1 cellular context compared by ENCODE assay signal in genomic region chr16:12803203-12804093, GRCh38.
TF ChIP-seq lines count a peak whose summit lies in the region.

Gene CPPED1 (minus strand): TSS chr16:12803887. CDS start chr16:12803776, 111 bp downstream.

TF ChIP-seq in HepG2, 621 proteins besides CTCF, POLR2A, EP300 and RAD21 (continued from another document and continues in another):
- TF ChIP-seq ZNF557 (CRISPR knock-in tag; IDR thresholded peaks at IDR 0.05) (no peak; the same call in 1 of the 2 replicates), ATAD3A (CRISPR knock-in tag; IDR thresholded peaks at IDR 0.05) (peak; percentile 47; the same call in 1 of the 2 replicates), EHMT2 (IDR thresholded peaks at IDR 0.05; ENCODE audit: borderline replicate concordance, low read depth, low read length) (peak; percentile 95; the same call in 1 of the 2 replicates), THAP7 (CRISPR knock-in tag; IDR thresholded peaks at IDR 0.05) (peak; percentile 95), ZNF503 (CRISPR knock-in tag; IDR thresholded peaks at IDR 0.05) (peak; percentile 91), TAF15 (IDR thresholded peaks at IDR 0.05; ENCODE audit: low read depth, low read length, poor library complexity, severe bottlenecking) (peak; percentile 99), ELK4 (CRISPR knock-in tag; IDR thresholded peaks at IDR 0.05; ENCODE audit: borderline replicate concordance) (no peak), ZNF484 (CRISPR knock-in tag; IDR thresholded peaks at IDR 0.05; ENCODE audit: borderline replicate concordance, low read depth) (no peak), MEF2D (CRISPR knock-in tag; IDR thresholded peaks at IDR 0.05) (peak; percentile 98), ATF5 (CRISPR knock-in tag; IDR thresholded peaks at IDR 0.05; ENCODE audit: low read depth) (peak; percentile 8; the same call in 1 of the 2 replicates), ISX (CRISPR knock-in tag; conservative IDR thresholded peaks at IDR 0.05) (no peak; the same call in 1 of the 2 replicates), ZBTB33 (CRISPR knock-in tag; IDR thresholded peaks at IDR 0.05) (peak; percentile 82), NBN (conservative IDR thresholded peaks at IDR 0.05) (no peak), AFF4 (CRISPR knock-in tag; IDR thresholded peaks at IDR 0.05) (peak; percentile 93), E2F5 (CRISPR knock-in tag; conservative IDR thresholded peaks at IDR 0.05) (peak; percentile 60; the same call in 1 of the 2 replicates), ZFP37 (CRISPR knock-in tag; IDR thresholded peaks at IDR 0.05; ENCODE audit: borderline replicate concordance) (peak; percentile 63; the same call in 1 of the 2 replicates), GMEB1 (CRISPR knock-in tag; IDR thresholded peaks at IDR 0.05; ENCODE audit: borderline replicate concordance) (peak; percentile 77), ZBTB7A (CRISPR knock-in tag; IDR thresholded peaks at IDR 0.05) (peak; percentile 95), ZNF800 (CRISPR knock-in tag; IDR thresholded peaks at IDR 0.05) (peak; percentile 89), DMTF1 (CRISPR knock-in tag; IDR thresholded peaks at IDR 0.05) (peak; percentile 16; the same call in 1 of the 2 replicates), ZNF761 (CRISPR knock-in tag; conservative IDR thresholded peaks at IDR 0.05) (peak; percentile 98), SRY (CRISPR knock-in tag; IDR thresholded peaks at IDR 0.05) (peak; percentile 96; the same call in 1 of the 2 replicates), ZBTB8A (CRISPR knock-in tag; IDR thresholded peaks at IDR 0.05; ENCODE audit: borderline replicate concordance, low read depth) (0 out of 2 replicates have a peak, but pooled peaks have one; percentile 63), HIVEP1 (CRISPR knock-in tag; IDR thresholded peaks at IDR 0.05) (peak; percentile 97), RBFOX2 (IDR thresholded peaks at IDR 0.05; ENCODE audit: low read depth, low read length) (peak; percentile 97), ZBTB44 (CRISPR knock-in tag; IDR thresholded peaks at IDR 0.05) (peak; percentile 74; the same call in 1 of the 2 replicates), ZSCAN29 (CRISPR knock-in tag; conservative IDR thresholded peaks at IDR 0.05) (peak; percentile 93; the same call in 1 of the 2 replicates), MIER3 (CRISPR knock-in tag; IDR thresholded peaks at IDR 0.05; ENCODE audit: borderline replicate concordance) (peak; percentile 88; the same call in 1 of the 2 replicates), KDM5A (IDR thresholded peaks at IDR 0.05; ENCODE audit: borderline replicate concordance, low read length) (peak; percentile 100), RBAK (CRISPR knock-in tag; IDR thresholded peaks at IDR 0.05) (no peak), ZEB1 (IDR thresholded peaks at IDR 0.05; ENCODE audit: insufficient replicate concordance, low read depth) (peak; percentile 94), IRF1 (CRISPR knock-in tag; IDR thresholded peaks at IDR 0.05; ENCODE audit: low read depth) (peak; percentile 85; the same call in 1 of the 2 replicates), KDM1A (CRISPR knock-in tag; IDR thresholded peaks at IDR 0.05) (peak; percentile 100), IRX3 (CRISPR knock-in tag; IDR thresholded peaks at IDR 0.05; ENCODE audit: borderline replicate concordance, low read depth) (no peak; the same call in 1 of the 2 replicates), ZNF260 (CRISPR knock-in tag; IDR thresholded peaks at IDR 0.05; ENCODE audit: borderline replicate concordance, low read depth) (peak; percentile 63; the same call in 1 of the 2 replicates)
